1 cellular context compared by ENCODE assay signal in the genomic region with DNA sequence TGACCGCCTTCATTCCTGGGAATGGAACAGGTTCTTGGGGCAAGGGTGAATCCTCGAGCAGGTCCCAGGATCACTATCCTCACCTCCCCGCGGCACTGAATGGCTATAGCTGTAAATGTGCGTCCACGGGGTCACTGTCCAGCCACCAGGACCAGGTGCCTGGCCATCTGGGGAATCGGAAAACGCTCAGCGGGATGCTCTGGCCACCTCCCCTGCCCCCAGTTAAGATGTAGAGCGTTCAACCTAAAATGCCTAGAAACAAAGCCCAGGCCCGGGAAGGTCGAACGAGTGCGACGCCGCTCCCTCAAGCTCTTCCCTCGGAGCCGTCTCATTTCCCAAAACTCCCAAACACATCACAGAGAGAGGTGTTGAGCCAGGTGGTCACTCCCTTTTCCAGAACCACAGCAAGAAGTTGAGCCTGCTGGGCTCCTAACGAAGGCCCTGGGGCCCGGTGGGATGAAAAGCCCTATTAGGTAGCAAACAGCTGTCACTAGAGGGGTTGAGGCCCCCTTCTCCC.
A peak's percentile ranks its signal among the peaks of the same experiment; 100 is the strongest.
TF ChIP-seq lines count a peak whose summit lies in the region.

No MANE protein-coding gene starts in this region.

TF ChIP-seq in GM12878, 131 proteins besides CTCF, POLR2A, EP300 and RAD21:
- no peak for TF ChIP-seq KDM1A (IDR thresholded peaks at IDR 0.05; ENCODE audit: borderline replicate concordance)
- no peak for TF ChIP-seq BACH1 (IDR thresholded peaks at IDR 0.05; ENCODE audit: borderline replicate concordance)
- peak; percentile 49 for TF ChIP-seq HDAC6 (IDR thresholded peaks at IDR 0.05; ENCODE audit: unreplicated experiment)
- TF ChIP-seq ZNF217 (IDR thresholded peaks at IDR 0.05): no peak
- TF ChIP-seq, protein P1, sequence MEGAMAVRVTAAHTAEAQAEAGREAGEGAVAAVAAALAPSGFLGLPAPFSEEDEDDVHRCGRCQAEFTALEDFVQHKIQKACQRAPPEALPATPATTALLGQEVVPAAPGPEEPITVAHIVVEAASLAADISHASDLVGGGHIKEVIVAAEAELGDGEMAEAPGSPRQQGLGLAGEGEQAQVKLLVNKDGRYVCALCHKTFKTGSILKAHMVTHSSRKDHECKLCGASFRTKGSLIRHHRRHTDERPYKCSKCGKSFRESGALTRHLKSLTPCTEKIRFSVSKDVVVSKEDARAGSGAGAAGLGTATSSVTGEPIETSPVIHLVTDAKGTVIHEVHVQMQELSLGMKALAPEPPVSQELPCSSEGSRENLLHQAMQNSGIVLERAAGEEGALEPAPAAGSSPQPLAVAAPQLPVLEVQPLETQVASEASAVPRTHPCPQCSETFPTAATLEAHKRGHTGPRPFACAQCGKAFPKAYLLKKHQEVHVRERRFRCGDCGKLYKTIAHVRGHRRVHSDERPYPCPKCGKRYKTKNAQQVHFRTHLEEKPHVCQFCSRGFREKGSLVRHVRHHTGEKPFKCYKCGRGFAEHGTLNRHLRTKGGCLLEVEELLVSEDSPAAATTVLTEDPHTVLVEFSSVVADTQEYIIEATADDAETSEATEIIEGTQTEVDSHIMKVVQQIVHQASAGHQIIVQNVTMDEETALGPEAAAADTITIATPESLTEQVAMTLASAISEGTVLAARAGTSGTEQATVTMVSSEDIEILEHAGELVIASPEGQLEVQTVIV (IDR thresholded peaks at IDR 0.05; ENCODE audit: borderline replicate concordance, partially characterized antibody): no peak
- no peak for TF ChIP-seq RFX5 (IDR thresholded peaks at IDR 0.05; ENCODE audit: low read depth, low read length)
- TF ChIP-seq, protein P2, sequence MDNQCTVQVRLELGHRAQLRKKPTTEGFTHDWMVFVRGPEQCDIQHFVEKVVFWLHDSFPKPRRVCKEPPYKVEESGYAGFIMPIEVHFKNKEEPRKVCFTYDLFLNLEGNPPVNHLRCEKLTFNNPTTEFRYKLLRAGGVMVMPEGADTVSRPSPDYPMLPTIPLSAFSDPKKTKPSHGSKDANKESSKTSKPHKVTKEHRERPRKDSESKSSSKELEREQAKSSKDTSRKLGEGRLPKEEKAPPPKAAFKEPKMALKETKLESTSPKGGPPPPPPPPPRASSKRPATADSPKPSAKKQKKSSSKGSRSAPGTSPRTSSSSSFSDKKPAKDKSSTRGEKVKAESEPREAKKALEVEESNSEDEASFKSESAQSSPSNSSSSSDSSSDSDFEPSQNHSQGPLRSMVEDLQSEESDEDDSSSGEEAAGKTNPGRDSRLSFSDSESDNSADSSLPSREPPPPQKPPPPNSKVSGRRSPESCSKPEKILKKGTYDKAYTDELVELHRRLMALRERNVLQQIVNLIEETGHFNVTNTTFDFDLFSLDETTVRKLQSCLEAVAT (IDR thresholded peaks at IDR 0.05): peak; percentile 73; the same call in 1 of the 2 replicates
- TF ChIP-seq HDAC2 (IDR thresholded peaks at IDR 0.05): 0 out of 2 replicates have a peak, but pooled peaks have one; percentile 37
- TF ChIP-seq, protein P3, sequence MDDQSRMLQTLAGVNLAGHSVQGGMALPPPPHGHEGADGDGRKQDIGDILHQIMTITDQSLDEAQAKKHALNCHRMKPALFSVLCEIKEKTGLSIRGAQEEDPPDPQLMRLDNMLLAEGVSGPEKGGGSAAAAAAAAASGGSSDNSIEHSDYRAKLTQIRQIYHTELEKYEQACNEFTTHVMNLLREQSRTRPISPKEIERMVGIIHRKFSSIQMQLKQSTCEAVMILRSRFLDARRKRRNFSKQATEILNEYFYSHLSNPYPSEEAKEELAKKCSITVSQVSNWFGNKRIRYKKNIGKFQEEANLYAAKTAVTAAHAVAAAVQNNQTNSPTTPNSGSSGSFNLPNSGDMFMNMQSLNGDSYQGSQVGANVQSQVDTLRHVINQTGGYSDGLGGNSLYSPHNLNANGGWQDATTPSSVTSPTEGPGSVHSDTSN (IDR thresholded peaks at IDR 0.05; ENCODE audit: insufficient replicate concordance, low read depth, low read length): no peak
